Comparison of ENCODE assay signal across 8 cellular contexts in genomic region chr19:17266589-17266974, GRCh38. TPM values are rescaled to one million over a fixed set of nuclear protein-coding genes. Genes with fewer than 3 reads are reported as not detected.
DNase-seq lines count a peak whose midpoint lies in the region; ATAC-seq, FAIRE-seq and TF ChIP-seq lines count a peak whose summit lies in the region.

No MANE protein-coding gene starts in this region.

- no peak overlapping the region for H3K27ac ChIP-seq in astrocyte (ENCODE audit: low read depth, low read length)

- H3K4me3 Mint-ChIP-seq in astrocyte (ENCODE audit: unreplicated experiment): peak overlapping the region; percentile 96

- H3K36me3 ChIP-seq in astrocyte (ENCODE audit: insufficient read depth, low read length): peaks cover 5% of the 10 kb centered on the region

- no peak overlapping the region for H3K27ac Mint-ChIP-seq in astrocyte (ENCODE audit: unreplicated experiment)

- H3K79me2 ChIP-seq in astrocyte (ENCODE audit: insufficient read depth, low read length): peaks cover 16% of the 10 kb centered on the region

- TF ChIP-seq POLR2A in GM19193 (IDR thresholded peaks at IDR 0.05; ENCODE audit: extremely low read depth, insufficient read depth, insufficient read length): peak; percentile 13

- no peaks in the 10 kb centered on the region for H3K9me3 Mint-ChIP-seq in astrocyte (ENCODE audit: unreplicated experiment)

- no peaks in the 10 kb centered on the region for H3K27me3 Mint-ChIP-seq in astrocyte (ENCODE audit: low read depth, unreplicated experiment)

- FAIRE-seq in astrocyte (lab: Jason Lieb, UNC): no peak

- no peaks in the 10 kb centered on the region for H3K4me1 ChIP-seq in astrocyte (ENCODE audit: insufficient read depth, low read length)

- no peaks in the 10 kb centered on the region for H4K20me1 ChIP-seq in astrocyte (ENCODE audit: insufficient read depth, low read length)

- H3K4me3 ChIP-seq in astrocyte (ENCODE audit: insufficient read depth, low read depth, low read length): no peak overlapping the region

- no peak overlapping the region for H3K4me2 ChIP-seq in astrocyte (ENCODE audit: low read length)

- peaks cover 3% of the 10 kb centered on the region for H3K36me3 Mint-ChIP-seq in astrocyte (ENCODE audit: low read depth, unreplicated experiment)

- peaks cover 2% of the 10 kb centered on the region for H3K4me1 Mint-ChIP-seq in astrocyte (ENCODE audit: low read depth, unreplicated experiment)

- H2AFZ ChIP-seq in astrocyte (ENCODE audit: low read depth, low read length): peak overlapping the region; percentile 30

- no peak for TF ChIP-seq CTCF in astrocyte (IDR thresholded peaks at IDR 0.05; ENCODE audit: insufficient read depth, low read depth, low read length)

- no peaks in the 10 kb centered on the region for H3K9me3 ChIP-seq in astrocyte (ENCODE audit: insufficient read depth, low read depth, low read length)

- DNase-seq in astrocyte (ENCODE audit: low read depth) (no peak), sciatic nerve (ENCODE audit: low spot score) (no peak), DMS114 treated with DMSO at 0.1 percent for 48 hours (lab: John Stamatoyannopoulos, UW; ENCODE audit: unreplicated experiment) (no peak), HT-29 (ENCODE audit: low spot score) (no peak), NCI-H2107 treated with DMSO at 0.1 percent for 48 hours (lab: John Stamatoyannopoulos, UW; ENCODE audit: unreplicated experiment) (no peak)

- intact Hi-C loops in sciatic nerve (cut with DNase I): no loop called here

- no peak overlapping the region for H3K9ac ChIP-seq in astrocyte (ENCODE audit: low read length)

- peak; percentile 10 for ATAC-seq in HG03139 (IDR thresholded peaks at IDR 0.05; ENCODE audit: unreplicated experiment)
- peak; percentile 3 for ATAC-seq in sciatic nerve
- no peak for ATAC-seq in HG03025 (IDR thresholded peaks at IDR 0.05; ENCODE audit: low FRiP score, unreplicated experiment)

- H3K27me3 ChIP-seq in astrocyte (ENCODE audit: insufficient read depth, low read length): no peaks in the 10 kb centered on the region

RNA-seq across cellular contexts. Expression of gene BABAM1, which starts 0.7 kb away (rescaled TPM):
- total RNA-seq in astrocyte (112 and 115 TPM in 2 replicates), sciatic nerve (66.6 TPM)
- 79.8 and 98.6 TPM in 2 replicates for total RNA-seq in HT-29 (2014; rRNA removed; shearing (Covaris generic))

RNA-seq across cellular contexts. Expression of gene USHBP1, which starts 2.0 kb away (rescaled TPM):
- total RNA-seq in astrocyte (0.27 TPM in 1 of 2 replicates, not detected in the other), sciatic nerve (9.6 TPM)
- total RNA-seq in HT-29 (2014; rRNA removed; shearing (Covaris generic)): 0.08 TPM in 1 of 2 replicates, not detected in the other

RNA-seq across cellular contexts. Expression of gene ANKLE1, which starts 15.1 kb away (rescaled TPM):
- total RNA-seq in astrocyte (1.0 and 1.8 TPM in 2 replicates), sciatic nerve (1.7 TPM)
- total RNA-seq in HT-29 (2014; rRNA removed; shearing (Covaris generic)): 0.08 and 1.4 TPM in 2 replicates

RNA-seq across cellular contexts. Expression of gene NR2F6, which starts 20.9 kb away (rescaled TPM):
- 63.5 and 72.8 TPM in 2 replicates for total RNA-seq in astrocyte
- total RNA-seq in sciatic nerve: 23.9 TPM
- total RNA-seq in HT-29 (2014; rRNA removed; shearing (Covaris generic)): 265 and 297 TPM in 2 replicates

RNA-seq across cellular contexts. Expression of gene ABHD8, which starts 36.6 kb away (rescaled TPM):
- total RNA-seq in astrocyte (8.5 and 9.4 TPM in 2 replicates), sciatic nerve (14.9 TPM)
- total RNA-seq in HT-29 (2014; rRNA removed; shearing (Covaris generic)): 3.4 and 5.3 TPM in 2 replicates
